19 cellular contexts compared by ENCODE assay signal in the genomic region with DNA sequence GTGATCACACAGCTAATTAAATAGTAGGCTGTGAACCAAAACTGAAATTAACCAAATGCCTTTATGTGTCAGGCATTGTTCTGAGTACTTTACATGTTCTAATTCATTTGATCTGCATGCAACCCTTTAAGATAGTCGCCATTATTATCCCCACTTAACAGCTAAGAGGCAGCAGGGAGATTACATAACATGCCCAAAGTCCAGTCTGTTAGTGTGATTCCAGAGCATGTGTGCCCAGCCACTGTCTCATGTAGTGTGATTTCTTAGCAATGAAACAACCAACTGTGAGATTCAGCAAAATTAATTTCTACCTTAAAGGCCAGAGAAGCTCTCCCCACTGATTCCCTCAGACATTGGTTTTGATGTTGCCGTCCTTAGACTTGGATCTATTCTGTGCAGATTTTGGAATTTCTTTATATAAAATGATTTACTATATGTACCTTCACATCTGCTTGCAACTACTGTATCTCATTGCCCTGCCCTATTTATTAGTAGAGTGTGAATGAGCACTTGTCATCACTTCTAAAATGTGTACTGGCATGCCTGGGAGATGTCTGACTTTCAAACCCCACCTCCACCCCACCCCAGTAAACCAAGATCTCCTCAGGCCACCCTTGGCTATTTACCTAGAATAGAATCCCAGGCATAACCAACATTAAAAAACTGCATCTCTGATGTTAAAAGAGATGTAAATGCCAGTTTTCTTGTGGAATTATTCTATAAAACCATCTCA.
"Had no signal": no experiment of that assay in that cellular context is flagged by ENCODE, and none has a peak within 500 bp of the region (broad histone marks: within the 10 kb centered on the region; RNA-seq: fewer than 3 reads in every experiment).

No MANE protein-coding gene starts in this region.

- H3K4me1 Mint-ChIP-seq: activated CD4-positive, alpha-beta memory T cell treated with anti-CD3 and anti-CD28 coated beads, Interleukin-2, amount 10 ng/mL, durations not matched to agents 7 days and 5 days; activated CD8-positive, alpha-beta memory T cell treated with anti-CD3 and anti-CD28 coated beads, Interleukin-2, amount 10 ng/mL, durations not matched to agents 7 days and 5 days had no signal

- H3K27ac Mint-ChIP-seq: activated CD4-positive, alpha-beta memory T cell treated with anti-CD3 and anti-CD28 coated beads, Interleukin-2, amount 10 ng/mL, durations not matched to agents 7 days and 5 days; activated CD8-positive, alpha-beta memory T cell treated with anti-CD3 and anti-CD28 coated beads, Interleukin-2, amount 10 ng/mL, durations not matched to agents 7 days and 5 days; activated T-helper 17 cell treated with anti-CD3 and anti-CD28 coated beads, Interleukin-2, amount 50 U/mL, for 72 hours; brain; nephron; WTC11 had no signal

- ATAC-seq: activated CD8-positive, alpha-beta memory T cell treated with anti-CD3 and anti-CD28 coated beads, Interleukin-2, amount 10 ng/mL, durations not matched to agents 7 days and 5 days; activated T-helper 17 cell treated with anti-CD3 and anti-CD28 coated beads, Interleukin-2, amount 50 U/mL, for 72 hours; gastroesophageal sphincter; lower lobe of right lung; WTC11 had no signal

- DNase-seq: activated CD4-positive, alpha-beta memory T cell treated with anti-CD3 and anti-CD28 coated beads, Interleukin-2, amount 10 ng/mL, durations not matched to agents 7 days and 5 days; activated CD4-positive, alpha-beta T cell treated with anti-CD3 and anti-CD28 coated beads for 4 hours; activated CD8-positive, alpha-beta memory T cell treated with anti-CD3 and anti-CD28 coated beads, Interleukin-2, amount 10 ng/mL, durations not matched to agents 7 days and 5 days; activated naive CD4-positive, alpha-beta T cell; anterior cingulate cortex; heart right ventricle; kidney glomerular epithelial cell; lower lobe of right lung; stimulated activated CD8-positive, alpha-beta memory T cell treated with anti-CD3 and anti-CD28 coated beads, Interleukin-4, amount 100 ng/mL, for 48 hours; stimulated activated naive CD4-positive, alpha-beta T cell; thyroid gland had no signal

- H3K4me3 Mint-ChIP-seq: activated CD4-positive, alpha-beta memory T cell treated with anti-CD3 and anti-CD28 coated beads, Interleukin-2, amount 10 ng/mL, durations not matched to agents 7 days and 5 days; activated CD8-positive, alpha-beta memory T cell treated with anti-CD3 and anti-CD28 coated beads, Interleukin-2, amount 10 ng/mL, durations not matched to agents 7 days and 5 days; activated T-helper 17 cell treated with anti-CD3 and anti-CD28 coated beads, Interleukin-2, amount 50 U/mL, for 72 hours; brain; nephron; WTC11 had no signal

- FAIRE-seq: endometrium had no signal

- H3K4me3 ChIP-seq: coronary artery, gastroesophageal sphincter, heart right ventricle, lower lobe of right lung, thyroid gland had no signal

- H3K9me3 Mint-ChIP-seq: activated CD4-positive, alpha-beta memory T cell treated with anti-CD3 and anti-CD28 coated beads, Interleukin-2, amount 10 ng/mL, durations not matched to agents 7 days and 5 days; activated T-helper 17 cell treated with anti-CD3 and anti-CD28 coated beads, Interleukin-2, amount 50 U/mL, for 72 hours; brain; nephron; WTC11 had no signal

- H3K27me3 Mint-ChIP-seq: activated CD4-positive, alpha-beta memory T cell treated with anti-CD3 and anti-CD28 coated beads, Interleukin-2, amount 10 ng/mL, durations not matched to agents 7 days and 5 days; activated CD8-positive, alpha-beta memory T cell treated with anti-CD3 and anti-CD28 coated beads, Interleukin-2, amount 10 ng/mL, durations not matched to agents 7 days and 5 days; activated T-helper 17 cell treated with anti-CD3 and anti-CD28 coated beads, Interleukin-2, amount 50 U/mL, for 72 hours; brain had no signal

- H3K4me1 ChIP-seq: lower lobe of right lung, parathyroid adenoma had no signal

- H3K27me3 ChIP-seq: gastroesophageal sphincter, heart right ventricle, thyroid gland had no signal

- H3K9me3 ChIP-seq: gastroesophageal sphincter, heart right ventricle, lower lobe of right lung, thyroid gland had no signal

- H3K36me3 ChIP-seq: thyroid gland had no signal

- H3K27ac ChIP-seq: coronary artery, gastroesophageal sphincter, heart right ventricle, lower lobe of right lung, parathyroid adenoma, thyroid gland had no signal
